Comparison of ENCODE assay signal across 9 cellular contexts in genomic region chr4:1767770-1768366, GRCh38. TPM values are rescaled to one million over a fixed set of nuclear protein-coding genes. Genes with fewer than 3 reads are reported as not detected.
A peak's percentile ranks its signal among the peaks of the same experiment; 100 is the strongest.
DNase-seq lines count a peak whose midpoint lies in the region; ATAC-seq and TF ChIP-seq lines count a peak whose summit lies in the region.
"Had no signal": no experiment of that assay in that cellular context is flagged by ENCODE, and none has a peak within 500 bp of the region (broad histone marks: within the 10 kb centered on the region; RNA-seq: fewer than 3 reads in every experiment).

No MANE protein-coding gene starts in this region.

- peak in 1 of 7 experiments; percentile 23 for TF ChIP-seq CTCF in stomach (IDR thresholded peaks at IDR 0.05)

- intact Hi-C loops in stomach (cut with DNase I; ENCODE audit: low total_unique reads): no loop called here

- ATAC-seq in HG03139 (IDR thresholded peaks at IDR 0.05; ENCODE audit: unreplicated experiment) (no peak), HG02759 (IDR thresholded peaks at IDR 0.05; ENCODE audit: unreplicated experiment) (no peak)

- DNase-seq in NCI-H1694 (lab: John Stamatoyannopoulos, UW): peak; percentile 14
- DNase-seq in NCI-H1694 treated with DMSO at 0.1 percent for 48 hours (lab: John Stamatoyannopoulos, UW): no peak
- DNase-seq in HPDE6-E6E7 (ENCODE audit: extremely low spot score): peak; percentile 63
- DNase-seq in activated naive CD4-positive, alpha-beta T cell treated with Interleukin-2 at 50 U/mL for 16 hours: peak; percentile 34
- DNase-seq in stomach: peak; percentile 47
- DNase-seq: CD4-positive, CD25-positive, alpha-beta regulatory T cell had no signal

- no peaks in the 10 kb centered on the region for H3K36me3 ChIP-seq in stomach

- no peak overlapping the region for H3K27ac ChIP-seq in stomach

- H3K4me3 ChIP-seq in iPS-11a (ENCODE audit: low read depth, low read length) (peak overlapping the region; percentile 4), stomach (peak overlapping the region; percentile 39 to 52 (median 46))

- H3K27me3 ChIP-seq in stomach: peaks cover 0 to 98% (median 14%) of the 10 kb centered on the region in 3 donors

- no peak for TF ChIP-seq EP300 in stomach (IDR thresholded peaks at IDR 0.05)

- TF ChIP-seq POLR2A in stomach (IDR thresholded peaks at IDR 0.05): no peak

- H3K9me3 ChIP-seq in stomach: no peaks in the 10 kb centered on the region

- WGBS in stomach, 5 donors: 17 to 46% (median 30%) methylated on average over 8 to 32 of the region's 32 CpGs; no CpG with 5 or more reads in 1 of the 5 donors

- H3K4me1 ChIP-seq in stomach: peaks cover 23 to 51% (median 48%) of the 10 kb centered on the region in 4 donors

RNA-seq across cellular contexts. Expression of gene FGFR3, which starts 25.2 kb away (rescaled TPM):
- total RNA-seq in stomach: 100 to 1,000 TPM in 1 of 5 donors, 10 to 100 TPM in 4; 20.0 to 530 (median 30.3) TPM
- 10 to 100 TPM in 1 of 3 donors, 1 to 10 TPM in 2; 1.2 to 84.1 (median 2.7) TPM for polyA plus RNA-seq in stomach
- polyA plus RNA-seq: CD4-positive, CD25-positive, alpha-beta regulatory T cell had no signal

RNA-seq across cellular contexts. Expression of gene TACC3, which starts 46.5 kb away (rescaled TPM):
- 10 to 100 TPM in 4 of 5 donors, 1 to 10 TPM in 1; 9.5 to 74.1 (median 30.9) TPM for total RNA-seq in stomach
- polyA plus RNA-seq in stomach: 10 to 100 TPM in 2 of 3 donors, 1 to 10 TPM in 1; 7.2 to 22.7 (median 14.3) TPM

RNA-seq across cellular contexts. Expression of gene TMEM129, which starts 46.7 kb away (rescaled TPM):
- total RNA-seq in stomach: 100 to 1,000 TPM in 2 of 5 donors, 10 to 100 TPM in 2, 1 to 10 TPM in 1; 9.9 to 171 (median 41.6) TPM
- 10 to 100 TPM; 13.7 to 29.9 (median 19.1) TPM for polyA plus RNA-seq in stomach

RNA-seq across cellular contexts. Expression of gene SLBP, which starts 55.7 kb away (rescaled TPM):
- 100 to 1,000 TPM in 3 of 5 donors, 10 to 100 TPM in 2; 28.3 to 163 (median 100) TPM for total RNA-seq in stomach
- 10 to 100 TPM; 30.9 to 35.6 (median 32.5) TPM for polyA plus RNA-seq in stomach
